40 cellular contexts compared by ENCODE assay signal in genomic region chr11:71545405-71545966, GRCh38. TPM values are rescaled to one million over a fixed set of nuclear protein-coding genes. Genes with fewer than 3 reads are reported as not detected.
"Had no signal": no experiment of that assay in that cellular context is flagged by ENCODE, and none has a peak within 500 bp of the region (broad histone marks: within the 10 kb centered on the region; RNA-seq: fewer than 3 reads in every experiment).

No MANE protein-coding gene starts in this region.

- H3K27ac ChIP-seq: brain microvascular endothelial cell, coronary artery, dorsolateral prefrontal cortex, esophagus squamous epithelium, gastroesophageal sphincter, heart left ventricle, WERI-Rb-1 had no signal

- DNase-seq: activated B cell treated with CpG ODN at 0.5 μM for 24 hours; activated CD4-positive, alpha-beta T cell treated with anti-CD3 and anti-CD28 coated beads for 48 hours; activated CD4-positive, alpha-beta T cell treated with anti-CD3 and anti-CD28 coated beads, Interleukin-2, amount 50 U/mL, for 1 hour; activated CD4-positive, alpha-beta T cell treated with anti-CD3 and anti-CD28 coated beads, Interleukin-2, amount 50 U/mL, for 48 hours; activated CD8-positive, alpha-beta memory T cell treated with anti-CD3 and anti-CD28 coated beads for 24 hours; activated CD8-positive, alpha-beta T cell treated with anti-CD3 and anti-CD28 coated beads for 36 hours; activated effector memory CD4-positive, alpha-beta T cell treated with Interleukin-2 at 50 U/mL for 16 hours; activated gamma-delta T cell treated with Interleukin-2 at 50 U/mL for 16 hours; activated naive CD4-positive, alpha-beta T cell treated with anti-CD3 and anti-CD28 coated beads, Interleukin-2, amount 50 U/mL, for 16 hours; activated naive CD4-positive, alpha-beta T cell treated with Interleukin-2 at 50 U/mL for 16 hours; activated T-cell treated with anti-CD3 and anti-CD28 coated beads, Interleukin-2, amount 50 U/mL, for 4 hours; amniotic stem cell; anterior cingulate cortex; brain microvascular endothelial cell; dorsolateral prefrontal cortex; effector CD4-positive, alpha-beta T cell; esophagus squamous epithelium; foreskin melanocyte; glutamatergic neuron; heart left ventricle; T-helper 1 cell; T-helper 17 cell; T1000; WERI-Rb-1 had no signal

- H3K9me3 ChIP-seq: esophagus squamous epithelium, heart left ventricle had no signal

- H3K27ac Mint-ChIP-seq: activated B cell treated with CpG ODN at 0.5 μM for 24 hours; activated CD8-positive, alpha-beta T cell treated with anti-CD3 and anti-CD28 coated beads for 36 hours; activated naive CD8-positive, alpha-beta T cell; activated T-helper 17 cell treated with anti-CD3 and anti-CD28 coated beads, Interleukin-2, amount 50 U/mL, for 72 hours; dendritic cell treated with granulocyte-macrophage colony-stimulating factor and Interleukin-4, amounts not matched to agents 40 ng/mL and 50 ng/mL, for 4 days; T-helper 17 cell; T-helper 2 cell treated with Interferon-gamma antibody and Interleukin-4, amounts not matched to agents 5 μg/mL and 100 μg/mL, for 36 hours had no signal

- H3K36me3 ChIP-seq: brain microvascular endothelial cell, esophagus squamous epithelium, gastroesophageal sphincter, heart left ventricle, WERI-Rb-1 had no signal

- ATAC-seq: activated CD4-positive, CD25-positive, alpha-beta regulatory T cell treated with anti-CD3 and anti-CD28 coated beads, Interleukin-2, amount 50 U/mL, for 24 hours; activated CD8-positive, alpha-beta T cell treated with anti-CD3 and anti-CD28 coated beads for 36 hours; activated T-cell treated with anti-CD3 and anti-CD28 coated beads, Interleukin-2, amount 50 U/mL, for 4 hours; activated T-helper 17 cell treated with anti-CD3 and anti-CD28 coated beads, Interleukin-2, amount 50 U/mL, for 72 hours; gastroesophageal sphincter; heart left ventricle; T-helper 17 cell had no signal

- H3K27me3 ChIP-seq: brain microvascular endothelial cell, dorsolateral prefrontal cortex had no signal

- H3K4me1 ChIP-seq: esophagus squamous epithelium, gastroesophageal sphincter had no signal

- H3K4me3 Mint-ChIP-seq: activated B cell treated with CpG ODN at 0.5 μM for 24 hours; activated CD8-positive, alpha-beta T cell treated with anti-CD3 and anti-CD28 coated beads for 36 hours; activated naive CD8-positive, alpha-beta T cell; activated T-cell treated with anti-CD3 and anti-CD28 coated beads, Interleukin-2, amount 50 U/mL, for 4 hours; activated T-helper 17 cell treated with anti-CD3 and anti-CD28 coated beads, Interleukin-2, amount 50 U/mL, for 72 hours; central memory CD8-positive, alpha-beta T cell; dendritic cell treated with granulocyte-macrophage colony-stimulating factor and Interleukin-4, amounts not matched to agents 40 ng/mL and 50 ng/mL, for 4 days; T-helper 17 cell; T-helper 2 cell treated with Interferon-gamma antibody and Interleukin-4, amounts not matched to agents 5 μg/mL and 100 μg/mL, for 36 hours had no signal

- H3K4me3 ChIP-seq: coronary artery, dorsolateral prefrontal cortex, esophagus squamous epithelium, gastroesophageal sphincter, heart left ventricle had no signal

RNA-seq across cellular contexts. Expression of gene KRTAP5-9, which starts 2.7 kb away (rescaled TPM):
- total RNA-seq: activated CD8-positive, alpha-beta T cell treated with anti-CD3 and anti-CD28 coated beads for 36 hours; activated T-cell treated with anti-CD3 and anti-CD28 coated beads, Interleukin-2, amount 50 U/mL, for 4 hours; astrocyte; bronchial epithelial cell; cardiac septum; cerebellum; esophagus squamous epithelium; fibroblast of lung; fibroblast of villous mesenchyme; gastroesophageal sphincter; heart left ventricle; T-helper 17 cell had no signal
- polyA plus RNA-seq: adipose tissue, fibroblast of lung, heart left ventricle had no signal

RNA-seq across cellular contexts. Expression of gene KRTAP5-8, which starts 7.7 kb away (rescaled TPM):
- total RNA-seq: activated CD8-positive, alpha-beta T cell treated with anti-CD3 and anti-CD28 coated beads for 36 hours; activated T-cell treated with anti-CD3 and anti-CD28 coated beads, Interleukin-2, amount 50 U/mL, for 4 hours; astrocyte; bronchial epithelial cell; cardiac septum; cerebellum; fibroblast of lung; fibroblast of villous mesenchyme; heart left ventricle had no signal
- polyA plus RNA-seq: adipose tissue, fibroblast of lung had no signal

RNA-seq across cellular contexts. Expression of gene KRTAP5-7, which starts 18.4 kb away (rescaled TPM):
- total RNA-seq: activated CD8-positive, alpha-beta T cell treated with anti-CD3 and anti-CD28 coated beads for 36 hours; activated T-cell treated with anti-CD3 and anti-CD28 coated beads, Interleukin-2, amount 50 U/mL, for 4 hours; astrocyte; bronchial epithelial cell; cardiac septum; fibroblast of villous mesenchyme; gastroesophageal sphincter; heart left ventricle; T-helper 17 cell had no signal
- polyA plus RNA-seq: fibroblast of lung, heart left ventricle had no signal

RNA-seq across cellular contexts. Expression of gene KRTAP5-10, which starts 19.9 kb away (rescaled TPM):
- total RNA-seq: activated CD8-positive, alpha-beta T cell treated with anti-CD3 and anti-CD28 coated beads for 36 hours; activated T-cell treated with anti-CD3 and anti-CD28 coated beads, Interleukin-2, amount 50 U/mL, for 4 hours; activated T-helper 17 cell treated with anti-CD3 and anti-CD28 coated beads, Interleukin-2, amount 50 U/mL, for 72 hours; astrocyte; bronchial epithelial cell; cardiac septum; cerebellum; esophagus squamous epithelium; fibroblast of lung; fibroblast of villous mesenchyme; gastroesophageal sphincter; heart left ventricle; T-helper 17 cell had no signal
- polyA plus RNA-seq: adipose tissue, fibroblast of lung, heart left ventricle had no signal

RNA-seq across cellular contexts. Expression of gene KRTAP5-11, which starts 37.2 kb away (rescaled TPM):
- total RNA-seq: activated B cell treated with CpG ODN at 0.5 μM for 24 hours; activated CD8-positive, alpha-beta T cell treated with anti-CD3 and anti-CD28 coated beads for 36 hours; activated T-cell treated with anti-CD3 and anti-CD28 coated beads, Interleukin-2, amount 50 U/mL, for 4 hours; activated T-helper 17 cell treated with anti-CD3 and anti-CD28 coated beads, Interleukin-2, amount 50 U/mL, for 72 hours; astrocyte; bronchial epithelial cell; cardiac septum; cerebellum; esophagus squamous epithelium; fibroblast of lung; fibroblast of villous mesenchyme; gastroesophageal sphincter; heart left ventricle; T-helper 17 cell had no signal
- polyA plus RNA-seq: adipose tissue, esophagus, fibroblast of lung, heart left ventricle had no signal
